Comparison of ENCODE assay signal across 15 cellular contexts in the genomic region with DNA sequence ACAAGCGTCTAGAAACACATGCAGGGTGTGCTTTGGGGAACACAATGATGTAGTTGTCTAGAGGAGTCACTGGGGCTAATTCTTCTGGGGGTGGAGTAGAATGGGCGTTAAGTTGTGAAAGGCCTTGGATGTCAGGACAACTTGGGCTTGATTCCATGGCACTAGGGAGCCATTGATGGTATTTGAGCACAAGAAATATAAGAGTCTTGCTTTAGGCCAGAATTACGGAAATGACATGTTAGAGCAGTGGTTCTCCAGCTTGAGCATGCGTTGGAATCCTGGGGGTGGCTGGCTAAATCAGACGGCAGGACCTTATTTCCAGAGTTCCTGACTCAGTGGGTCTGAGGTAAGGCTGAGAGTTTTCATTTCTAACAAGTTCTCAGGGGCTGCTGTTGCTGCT. TPM values are rescaled to one million over a fixed set of nuclear protein-coding genes. Genes with fewer than 3 reads are reported as not detected.
DNase-seq lines count a peak whose midpoint lies in the region; ATAC-seq and TF ChIP-seq lines count a peak whose summit lies in the region.
"Had no signal": no experiment of that assay in that cellular context is flagged by ENCODE, and none has a peak within 500 bp of the region (broad histone marks: within the 10 kb centered on the region; RNA-seq: fewer than 3 reads in every experiment).

No MANE protein-coding gene starts in this region.

- no peak overlapping the region for H3K9ac ChIP-seq in trophoblast cell (ENCODE audit: low read length)

- TF ChIP-seq CTCF in DOHH2 (IDR thresholded peaks at IDR 0.05; ENCODE audit: low read depth, low read length, poor library complexity, severe bottlenecking) (no peak), OCI-LY7 (conservative IDR thresholded peaks at IDR 0.05; ENCODE audit: low read length) (no peak), GM20000 (IDR thresholded peaks at IDR 0.05; ENCODE audit: extremely low read depth, missing control alignments) (no peak)

- no TSS peak for BruUV-seq in OCI-LY7 (replicated peaks; lab: Mats Ljungman, UMichigan)

- H3K4me2 ChIP-seq in DOHH2 (ENCODE audit: low read length) (peak overlapping the region; percentile 46), OCI-LY7 (ENCODE audit: low read length) (peak overlapping the region; percentile 50), trophoblast cell (ENCODE audit: low read length) (no peak overlapping the region)

- peak overlapping the region; percentile 81; the same call in 1 of the 2 replicates for H2AFZ ChIP-seq in OCI-LY7 (ENCODE audit: low read length)
- H2AFZ ChIP-seq in trophoblast cell (ENCODE audit: insufficient read depth, low read length, poor library complexity) = no peak overlapping the region

- intact Hi-C loops in OCI-LY7 (cut with micrococcal nuclease; ENCODE audit: unreplicated experiment) = no loop called here

- POLR2A ChIA-PET in OCI-LY7 (lab: Charles Lee) = interaction anchor here (0.5 to 0.8 kb wide), 2 partner anchors 49 to 202 kb away, joined by 3 to 5 read pairs; no protein-coding TSS in a partner anchor

- no peaks in the 10 kb centered on the region for H3K9me3 ChIP-seq in DOHH2 (ENCODE audit: control insufficient read depth, insufficient read depth, low read length)
- no peaks in the 10 kb centered on the region for H3K9me3 ChIP-seq in OCI-LY7 (ENCODE audit: low read length)
- H3K9me3 ChIP-seq in trophoblast cell (ENCODE audit: insufficient read depth, low read depth, low read length) = peaks cover 3% of the 10 kb centered on the region

- H3K14ac ChIP-seq in trophoblast cell (ENCODE audit: low read length) = no peak overlapping the region

- H3K9me2 ChIP-seq in DOHH2 (replicated peaks; ENCODE audit: control insufficient read depth, low read length) = no peaks in the 10 kb centered on the region
- no peaks in the 10 kb centered on the region for H3K9me2 ChIP-seq in OCI-LY7 (ENCODE audit: insufficient read depth, low read length)

- peaks cover 14% of the 10 kb centered on the region for H3K79me1 ChIP-seq in trophoblast cell (ENCODE audit: low read length)

- H2BK120ac ChIP-seq in trophoblast cell (ENCODE audit: insufficient read depth, low read length, poor library complexity) = no peak overlapping the region

- no peak for ATAC-seq in activated T-cell treated with anti-CD3 and anti-CD28 coated beads, Interleukin-2, amount 50 U/mL, for 4 hours
- no peak for ATAC-seq in HG03280 (IDR thresholded peaks at IDR 0.05; ENCODE audit: unreplicated experiment)

- H2AK5ac ChIP-seq in trophoblast cell (ENCODE audit: low read length) = no peak overlapping the region

- no peak for DNase-seq in OCI-LY7 (ENCODE audit: low spot score)
- DNase-seq in foreskin melanocyte = peak; percentile 36
- DNase-seq in trophoblast cell = no peak
- DNase-seq in activated T-cell treated with anti-CD3 and anti-CD28 coated beads, Interleukin-2, amount 50 U/mL, for 4 hours = no peak
- no peak for DNase-seq in GM20000 (ENCODE audit: low spot score)
- no peak for DNase-seq in cerebellar cortex (ENCODE audit: low spot score)
- DNase-seq: COR-L47, DMS153, IMR-90, NCI-H1417, NCI-H2029, NCI-H2171 treated with DMSO at 0.1 percent for 48 hours, NCI-H510A treated with DMSO at 0.1 percent for 48 hours had no signal

- H4K91ac ChIP-seq in trophoblast cell (ENCODE audit: low read depth, low read length) = peak overlapping the region; percentile 3

- H2BK12ac ChIP-seq in trophoblast cell (ENCODE audit: low read length) = no peak overlapping the region

- H3K9me3 Mint-ChIP-seq in activated T-cell treated with anti-CD3 and anti-CD28 coated beads, Interleukin-2, amount 50 U/mL, for 4 hours = no peaks in the 10 kb centered on the region

- H3K27ac ChIP-seq in DOHH2 (ENCODE audit: low read depth, low read length) (no peak overlapping the region), OCI-LY7 (ENCODE audit: low read depth, low read length, poor library complexity, severe bottlenecking) (peak overlapping the region; percentile 34), trophoblast cell (ENCODE audit: low read depth, low read length) (no peak overlapping the region)

- H3K4me1 ChIP-seq in DOHH2 (ENCODE audit: control insufficient read depth, low read length) = peaks cover 19% of the 10 kb centered on the region
- H3K4me1 ChIP-seq in OCI-LY7 (ENCODE audit: insufficient read depth, low read length, poor library complexity, severe bottlenecking) = peaks cover 15% of the 10 kb centered on the region
- H3K4me1 ChIP-seq in trophoblast cell (ENCODE audit: control insufficient read depth in 1 of 2, insufficient read depth in 2 of 2, low read length in 2 of 2) = peaks cover 13 to 19% of the 10 kb centered on the region in 2 experiments

- H3K4me3 Mint-ChIP-seq in activated T-cell treated with anti-CD3 and anti-CD28 coated beads, Interleukin-2, amount 50 U/mL, for 4 hours = no peak overlapping the region

- H3K27me3 Mint-ChIP-seq in activated T-cell treated with anti-CD3 and anti-CD28 coated beads, Interleukin-2, amount 50 U/mL, for 4 hours (ENCODE audit: low read depth) = peaks cover 2% of the 10 kb centered on the region

- H4K20me1 ChIP-seq in DOHH2 (ENCODE audit: control insufficient read depth, insufficient read depth, low read depth, low read length) = no peaks in the 10 kb centered on the region
- no peaks in the 10 kb centered on the region for H4K20me1 ChIP-seq in OCI-LY7 (ENCODE audit: insufficient read depth, low read length)

- H3K4me1 Mint-ChIP-seq in activated T-cell treated with anti-CD3 and anti-CD28 coated beads, Interleukin-2, amount 50 U/mL, for 4 hours (ENCODE audit: low read depth) = peaks cover 8% of the 10 kb centered on the region

- no CpG with 5 or more reads among the region's 5 CpGs for WGBS in trophoblast cell (ENCODE audit: extremely low coverage, insufficient coverage, insufficient read length)

- H3K4me3 ChIP-seq in DOHH2 (ENCODE audit: low read length) (no peak overlapping the region), OCI-LY7 (ENCODE audit: low read depth, low read length, poor library complexity, severe bottlenecking) (no peak overlapping the region), trophoblast cell (ENCODE audit: low read depth, low read length) (no peak overlapping the region)

- no peak overlapping the region for H2BK5ac ChIP-seq in trophoblast cell (ENCODE audit: low read depth, low read length, poor library complexity)

- H3K23ac ChIP-seq in trophoblast cell (ENCODE audit: low read length) = no peak overlapping the region

- no peaks in the 10 kb centered on the region for H3K27me3 ChIP-seq in DOHH2 (ENCODE audit: control insufficient read depth, low read length)
- no peaks in the 10 kb centered on the region for H3K27me3 ChIP-seq in trophoblast cell (ENCODE audit: insufficient read depth, low read length)

- no peak overlapping the region for H3K18ac ChIP-seq in trophoblast cell (ENCODE audit: low read length)

- no peaks in the 10 kb centered on the region for H3K36me3 Mint-ChIP-seq in activated T-cell treated with anti-CD3 and anti-CD28 coated beads, Interleukin-2, amount 50 U/mL, for 4 hours (ENCODE audit: insufficient read depth)

- H3K36me3 ChIP-seq in DOHH2 (ENCODE audit: control insufficient read depth, low read length) = no peaks in the 10 kb centered on the region
- no peaks in the 10 kb centered on the region for H3K36me3 ChIP-seq in OCI-LY7 (ENCODE audit: insufficient read depth, low read length)
- no peaks in the 10 kb centered on the region for H3K36me3 ChIP-seq in trophoblast cell (ENCODE audit: control insufficient read depth in 1 of 2, insufficient read depth in 2 of 2, low read length in 2 of 2)

- H3K4ac ChIP-seq in trophoblast cell (ENCODE audit: low read depth, low read length) = no peak overlapping the region

- CTCF ChIA-PET in OCI-LY7 (lab: Charles Lee; ENCODE audit: unreplicated experiment) = no interaction called here

- H3K79me2 ChIP-seq in DOHH2 (ENCODE audit: control insufficient read depth, low read length) = no peaks in the 10 kb centered on the region
- H3K79me2 ChIP-seq in OCI-LY7 (ENCODE audit: insufficient read depth, low read depth, low read length) = no peaks in the 10 kb centered on the region
- no peaks in the 10 kb centered on the region for H3K79me2 ChIP-seq in trophoblast cell (ENCODE audit: control insufficient read depth, insufficient read depth, low read length, poor library complexity)

- H4K12ac ChIP-seq in trophoblast cell (ENCODE audit: low read depth, low read length) = no peak overlapping the region

- H3F3A ChIP-seq in DOHH2 (ENCODE audit: control insufficient read depth, insufficient read depth) = no peaks in the 10 kb centered on the region

- H4K8ac ChIP-seq in trophoblast cell (ENCODE audit: low read depth, low read length) = no peak overlapping the region

RNA-seq across cellular contexts. Expression of a gene that starts 29.2 kb away (rescaled TPM):
- 15.3 and 16.1 TPM in 2 replicates for total RNA-seq in OCI-LY7 (2014; rRNA removed; shearing (Covaris generic))
- total RNA-seq in OCI-LY7 (2022) = 11.8 and 14.6 TPM in 2 replicates
- polyA plus RNA-seq in trophoblast cell (2013) = 29.5 and 30.6 TPM in 2 replicates
- under 1 TPM; 0.05 to 0.25 (median 0.08) TPM for total RNA-seq in activated T-cell treated with anti-CD3 and anti-CD28 coated beads, Interleukin-2, amount 50 U/mL, for 4 hours

Comparison
In these comparisons a context has a peak if more than half of its experiments do, and no peak if none do; other contexts are left out.
1. RNA of a gene that starts 29.2 kb away (total RNA-seq): 11.8 to 16.1 TPM in OCI-LY7; 0.05 to 0.25 TPM in activated T-cell treated with anti-CD3 and anti-CD28 coated beads, Interleukin-2, amount 50 U/mL, for 4 hours; every median in the first group is over 10 times any median in the second.